ENCODE assay signal across 1 cellular context in the genomic region with DNA sequence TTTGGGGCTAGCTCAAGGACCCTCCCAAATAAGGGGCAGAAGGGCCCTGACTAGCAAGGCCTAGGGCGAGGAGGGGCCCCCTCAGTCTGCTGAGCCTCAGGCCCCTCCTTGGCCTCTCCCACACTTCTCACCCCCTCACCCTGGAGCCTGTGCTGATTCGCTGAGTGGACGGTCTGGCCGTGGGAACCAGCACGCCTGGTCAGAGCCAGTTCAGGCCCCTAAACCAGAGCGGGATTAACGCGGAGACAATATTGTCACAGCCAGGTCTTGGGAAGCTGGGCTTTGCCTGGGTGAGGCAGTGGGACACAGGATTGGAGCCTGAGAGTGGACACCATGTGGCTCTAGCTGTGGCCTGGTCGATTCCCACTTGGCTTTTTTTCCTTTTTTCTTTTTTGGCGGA.
TF ChIP-seq lines count a peak whose summit lies in the region.

No MANE protein-coding gene starts in this region.

TF ChIP-seq in H1, 55 proteins besides CTCF, POLR2A, EP300 and RAD21:
- TF ChIP-seq SP2 (IDR thresholded peaks at IDR 0.05; ENCODE audit: low read length) (no peak), RBBP5 (IDR thresholded peaks at IDR 0.05; ENCODE audit: borderline replicate concordance, low read depth, low read length) (no peak), CBX8 (IDR thresholded peaks at IDR 0.05; ENCODE audit: borderline replicate concordance, low read depth, low read length) (no peak), CBX5 (IDR thresholded peaks at IDR 0.05; ENCODE audit: low read depth, low read length) (no peak), RXRA (IDR thresholded peaks at IDR 0.05; ENCODE audit: insufficient read depth, low read depth, low read length) (no peak), CREB1 (IDR thresholded peaks at IDR 0.05) (no peak), POLR2AphosphoS5 (IDR thresholded peaks at IDR 0.05; ENCODE audit: low read depth, low read length) (no peak), KDM4A (IDR thresholded peaks at IDR 0.05; ENCODE audit: low read depth, low read length, severe bottlenecking) (no peak), SIN3A (conservative IDR thresholded peaks at IDR 0.05 in 1 of 2, IDR thresholded peaks at IDR 0.05 in 1 of 2; ENCODE audit: low read depth in 1 of 2, low read length in 2 of 2) (no peak), GTF2F1 (IDR thresholded peaks at IDR 0.05; ENCODE audit: borderline replicate concordance, low read depth, low read length) (no peak), SAP30 (IDR thresholded peaks at IDR 0.05; ENCODE audit: insufficient read depth, insufficient replicate concordance, low read length) (no peak), RFX5 (IDR thresholded peaks at IDR 0.05; ENCODE audit: borderline replicate concordance, low read depth, low read length) (no peak), CTBP2 (IDR thresholded peaks at IDR 0.05; ENCODE audit: borderline replicate concordance, insufficient read depth, insufficient read length, low read length) (no peak)
- TF ChIP-seq, protein P1, sequence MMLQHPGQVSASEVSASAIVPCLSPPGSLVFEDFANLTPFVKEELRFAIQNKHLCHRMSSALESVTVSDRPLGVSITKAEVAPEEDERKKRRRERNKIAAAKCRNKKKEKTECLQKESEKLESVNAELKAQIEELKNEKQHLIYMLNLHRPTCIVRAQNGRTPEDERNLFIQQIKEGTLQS (IDR thresholded peaks at IDR 0.05; ENCODE audit: insufficient read depth, low read depth, low read length), result no peak
- TF ChIP-seq, protein P2, sequence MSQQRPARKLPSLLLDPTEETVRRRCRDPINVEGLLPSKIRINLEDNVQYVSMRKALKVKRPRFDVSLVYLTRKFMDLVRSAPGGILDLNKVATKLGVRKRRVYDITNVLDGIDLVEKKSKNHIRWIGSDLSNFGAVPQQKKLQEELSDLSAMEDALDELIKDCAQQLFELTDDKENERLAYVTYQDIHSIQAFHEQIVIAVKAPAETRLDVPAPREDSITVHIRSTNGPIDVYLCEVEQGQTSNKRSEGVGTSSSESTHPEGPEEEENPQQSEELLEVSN (IDR thresholded peaks at IDR 0.05), result no peak
- TF ChIP-seq, protein P3, sequence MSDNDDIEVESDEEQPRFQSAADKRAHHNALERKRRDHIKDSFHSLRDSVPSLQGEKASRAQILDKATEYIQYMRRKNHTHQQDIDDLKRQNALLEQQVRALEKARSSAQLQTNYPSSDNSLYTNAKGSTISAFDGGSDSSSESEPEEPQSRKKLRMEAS (IDR thresholded peaks at IDR 0.05), result no peak
- TF ChIP-seq, protein P4, sequence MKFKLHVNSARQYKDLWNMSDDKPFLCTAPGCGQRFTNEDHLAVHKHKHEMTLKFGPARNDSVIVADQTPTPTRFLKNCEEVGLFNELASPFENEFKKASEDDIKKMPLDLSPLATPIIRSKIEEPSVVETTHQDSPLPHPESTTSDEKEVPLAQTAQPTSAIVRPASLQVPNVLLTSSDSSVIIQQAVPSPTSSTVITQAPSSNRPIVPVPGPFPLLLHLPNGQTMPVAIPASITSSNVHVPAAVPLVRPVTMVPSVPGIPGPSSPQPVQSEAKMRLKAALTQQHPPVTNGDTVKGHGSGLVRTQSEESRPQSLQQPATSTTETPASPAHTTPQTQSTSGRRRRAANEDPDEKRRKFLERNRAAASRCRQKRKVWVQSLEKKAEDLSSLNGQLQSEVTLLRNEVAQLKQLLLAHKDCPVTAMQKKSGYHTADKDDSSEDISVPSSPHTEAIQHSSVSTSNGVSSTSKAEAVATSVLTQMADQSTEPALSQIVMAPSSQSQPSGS (IDR thresholded peaks at IDR 0.05; ENCODE audit: low read length), result no peak
TF ChIP-seq in H1: peak in this region for 0.
